1 cellular context compared by ENCODE assay signal in the genomic region with DNA sequence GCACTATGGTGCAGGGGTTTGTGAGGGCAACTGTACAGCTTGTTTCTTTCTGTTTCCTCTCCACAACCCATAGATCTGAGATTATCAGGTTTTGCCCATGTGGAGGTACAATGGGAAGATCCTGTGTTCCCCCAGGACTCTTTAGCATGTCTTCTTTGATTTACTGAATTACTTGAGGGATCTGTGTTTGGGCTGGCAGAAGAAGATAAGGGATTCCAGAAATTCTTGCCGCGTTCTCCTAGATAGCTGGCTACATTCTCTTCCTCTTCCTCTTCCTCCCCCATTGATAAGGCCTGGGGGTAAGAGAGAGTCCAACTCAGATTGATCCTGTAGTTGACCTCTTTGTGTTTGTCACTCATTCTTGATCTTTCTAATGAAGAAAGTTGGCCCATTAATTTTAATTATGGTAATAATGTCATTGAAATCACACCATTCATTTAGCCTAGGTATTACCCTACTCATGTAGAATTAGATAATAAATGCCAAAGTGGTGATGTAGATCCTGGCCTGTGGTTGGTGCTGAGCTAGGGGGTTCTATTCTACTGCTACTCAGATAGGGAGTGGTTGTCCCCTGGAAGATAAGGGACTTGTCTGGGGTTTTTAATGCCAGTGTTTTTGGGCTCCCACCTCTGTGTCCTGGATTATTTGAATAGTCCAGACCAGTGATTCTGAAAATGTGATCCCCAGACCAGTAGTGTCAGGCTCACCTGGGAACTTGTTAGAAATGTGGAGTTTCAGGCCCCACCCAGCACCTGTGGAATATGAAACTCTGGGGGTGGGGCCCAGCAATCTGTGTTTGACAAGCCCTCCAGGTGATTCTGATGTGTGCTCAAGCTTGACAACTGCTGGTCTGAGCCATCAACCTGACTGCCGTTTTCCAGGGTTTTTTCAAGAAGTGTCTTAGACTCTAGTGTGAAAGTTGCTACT.
TF ChIP-seq lines count a peak whose summit lies in the region.

No MANE protein-coding gene starts in this region.

TF ChIP-seq in HCT116, 20 proteins besides CTCF, POLR2A, EP300 and RAD21:
- no peak for TF ChIP-seq TCF7L2 (IDR thresholded peaks at IDR 0.05; ENCODE audit: borderline replicate concordance, extremely low read depth, insufficient read depth, insufficient read length)
- TF ChIP-seq EGR1 (IDR thresholded peaks at IDR 0.05; ENCODE audit: low read depth): no peak
- no peak for TF ChIP-seq EZH2 (IDR thresholded peaks at IDR 0.05)
- no peak for TF ChIP-seq ATF3 (IDR thresholded peaks at IDR 0.05)
- no peak for TF ChIP-seq ELF1 (IDR thresholded peaks at IDR 0.05; ENCODE audit: borderline replicate concordance, low read depth)
- TF ChIP-seq ZNF274 (IDR thresholded peaks at IDR 0.05; ENCODE audit: low read depth, low read length): no peak
- TF ChIP-seq FOSL1 (IDR thresholded peaks at IDR 0.05; ENCODE audit: low read depth): no peak
- TF ChIP-seq SP1 (IDR thresholded peaks at IDR 0.05; ENCODE audit: low read depth): no peak
- no peak for TF ChIP-seq SIN3A (IDR thresholded peaks at IDR 0.05; ENCODE audit: low read depth)
